In the genomic region with DNA sequence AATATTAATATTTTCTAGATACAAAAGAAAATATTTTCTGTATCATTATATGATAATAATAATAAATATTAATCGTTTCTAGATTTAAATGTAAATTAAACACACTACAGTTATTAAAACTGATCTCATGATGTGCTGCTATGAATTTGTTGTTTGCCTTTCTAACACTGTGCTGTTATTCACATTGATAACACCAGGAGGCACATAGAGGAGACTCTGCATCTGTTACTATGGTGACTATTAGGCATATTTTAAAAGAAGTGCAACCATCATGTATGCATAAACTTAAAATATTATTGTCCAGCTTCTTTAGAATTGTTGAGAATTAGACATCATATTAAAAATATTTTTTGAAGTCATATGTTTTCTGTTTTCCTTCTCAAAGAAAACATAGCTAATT, we compare ENCODE assay signal across 11 cellular contexts. TPM values are rescaled to one million over a fixed set of nuclear protein-coding genes. Genes with fewer than 3 reads are reported as not detected.
DNase-seq lines count a peak whose midpoint lies in the region; FAIRE-seq and TF ChIP-seq lines count a peak whose summit lies in the region.
"Had no signal": no experiment of that assay in that cellular context is flagged by ENCODE, and none has a peak within 500 bp of the region (broad histone marks: within the 10 kb centered on the region; RNA-seq: fewer than 3 reads in every experiment).

No MANE protein-coding gene starts in this region.

- H3K9me3 ChIP-seq in effector memory CD4-positive, alpha-beta T cell (ENCODE audit: control insufficient read depth, low read length), result no peaks in the 10 kb centered on the region

- DNase-seq in ACHN, result peak; percentile 37
- DNase-seq in Jurkat, Clone E6-1 (ENCODE audit: low read depth, low spot score), result peak; percentile 36
- DNase-seq in astrocyte of the cerebellum (ENCODE audit: low read depth), result no peak
- DNase-seq in NCI-H1048 (lab: John Stamatoyannopoulos, UW), result no peak
- DNase-seq in hippocampal formation (lab: John Stamatoyannopoulos, UW), result no peak
- no peak for DNase-seq in effector memory CD4-positive, alpha-beta T cell
- DNase-seq in activated CD4-positive, CD25-positive, alpha-beta regulatory T cell treated with anti-CD3 and anti-CD28 coated beads, Interleukin-2, amount 50 U/mL, for 72 hours, result no peak
- DNase-seq: activated T-cell treated with anti-CD3 and anti-CD28 coated beads, Interleukin-2, amount 50 U/mL, for 4 hours; left cardiac atrium; NCI-H748 treated with DMSO at 0.1 percent for 48 hours had no signal

- peak; percentile 90 for FAIRE-seq in islet of Langerhans (lab: Jason Lieb, UNC)

- peak; percentile 47 for TF ChIP-seq CTCF in astrocyte of the cerebellum (IDR thresholded peaks at IDR 0.05; ENCODE audit: low read depth, low read length, missing control alignments)

- in situ Hi-C loops in ACHN (cut with HindIII; ENCODE audit: low pct_ligation_motif_present, low pct_unique_long_range_greater_than_20kb, low sequenced_read_pairs) (no loop called here), astrocyte of the cerebellum (cut with HindIII; ENCODE audit: low sequenced_read_pairs) (no loop called here)

- no peak overlapping the region for H3K4me3 ChIP-seq in Jurkat, Clone E6-1 (ENCODE audit: low read length)
- H3K4me3 ChIP-seq in astrocyte of the cerebellum (ENCODE audit: low read depth, low read length), result no peak overlapping the region
- H3K4me3 ChIP-seq in effector memory CD4-positive, alpha-beta T cell (ENCODE audit: insufficient read depth, low read depth, low read length, poor library complexity, severe bottlenecking), result no peak overlapping the region

- H3K36me3 ChIP-seq in effector memory CD4-positive, alpha-beta T cell (ENCODE audit: control insufficient read depth, insufficient read depth, low read length), result no peaks in the 10 kb centered on the region

- no peaks in the 10 kb centered on the region for H3K27me3 ChIP-seq in effector memory CD4-positive, alpha-beta T cell (replicated peaks; ENCODE audit: control insufficient read depth, insufficient read depth, low read length, poor library complexity, severe bottlenecking)

- H3K4me1 ChIP-seq in effector memory CD4-positive, alpha-beta T cell (ENCODE audit: control insufficient read depth, insufficient read depth, low read length, poor library complexity, severe bottlenecking), result no peaks in the 10 kb centered on the region

- H3K27ac ChIP-seq in effector memory CD4-positive, alpha-beta T cell (ENCODE audit: insufficient read depth, low read length, poor library complexity, severe bottlenecking), result no peak overlapping the region

RNA-seq across cellular contexts. Expression of gene PDGFC, which starts 11.8 kb away (rescaled TPM):
- 9.5 TPM for polyA plus RNA-seq in Jurkat, Clone E6-1 (2012; ENCODE audit: insufficient read depth, insufficient read length)

Comparison
In these comparisons a context has a peak if more than half of its experiments do, and no peak if none do; other contexts are left out.
1. DNase-seq: peak in ACHN (single experiment) and Jurkat, Clone E6-1 (single experiment); none in astrocyte of the cerebellum (single experiment), NCI-H1048 (single experiment), hippocampal formation (0 of 2), effector memory CD4-positive, alpha-beta T cell (0 of 3) and activated CD4-positive, CD25-positive, alpha-beta regulatory T cell treated with anti-CD3 and anti-CD28 coated beads, Interleukin-2, amount 50 U/mL, for 72 hours (single experiment).